33 cellular contexts compared by ENCODE assay signal in genomic region chr20:22939181-22939580, GRCh38.
"Had no signal": no experiment of that assay in that cellular context is flagged by ENCODE, and none has a peak within 500 bp of the region (broad histone marks: within the 10 kb centered on the region; RNA-seq: fewer than 3 reads in every experiment).

No MANE protein-coding gene starts in this region.

- DNase-seq: Karpas-422, Kasumi-1, KG1, MG63, MM.1S, MV-4-11, NCI-H1048, NCI-H1092, NCI-H1092 treated with DMSO at 0.1 percent for 48 hours, NCI-H1105 treated with DMSO at 0.1 percent for 48 hours, NCI-H1417, NCI-H1417 treated with DMSO at 0.1 percent for 48 hours, NCI-H1436, NCI-H1436 treated with DMSO at 0.1 percent for 48 hours, NCI-H146, NCI-H1694, NCI-H1694 treated with DMSO at 0.1 percent for 48 hours, NCI-H187, NCI-H1930, NCI-H2029, NCI-H2029 treated with DMSO at 0.1 percent for 48 hours, NCI-H2081, NCI-H2081 treated with DMSO at 0.1 percent for 48 hours, NCI-H2107, NCI-H2171, NCI-H2171 treated with DMSO at 0.1 percent for 48 hours, NCI-H2227 treated with DMSO at 0.1 percent for 48 hours, NCI-H226, NCI-H345, NCI-H446, NCI-H446 treated with DMSO at 0.1 percent for 48 hours, NCI-H510A, NCI-H510A treated with DMSO at 0.1 percent for 48 hours had no signal
